8 cellular contexts compared by ENCODE assay signal in the genomic region with DNA sequence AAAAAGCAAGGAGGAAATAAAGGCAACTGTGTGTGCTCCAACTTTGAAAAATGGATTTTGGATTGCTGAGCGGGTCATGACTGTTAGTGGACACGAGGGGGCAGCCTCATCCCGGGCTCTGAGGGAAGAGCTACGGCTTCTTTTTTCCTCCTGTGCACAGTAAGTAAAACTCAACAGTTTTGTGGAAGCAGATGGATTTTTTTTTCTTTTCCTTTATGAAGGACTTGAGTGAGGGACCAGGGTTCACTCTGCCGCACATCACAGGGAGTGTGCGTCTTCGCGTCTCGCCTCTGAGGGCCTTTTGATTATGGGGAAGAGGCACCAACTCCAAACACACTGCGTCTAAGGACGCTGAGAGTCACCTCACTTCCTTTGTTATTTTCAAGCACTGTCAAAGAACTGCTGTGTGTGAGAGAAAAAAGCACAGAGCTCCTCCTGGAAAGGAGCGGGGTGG.
A peak's percentile ranks its signal among the peaks of the same experiment; 100 is the strongest.
DNase-seq lines count a peak whose midpoint lies in the region; ATAC-seq, FAIRE-seq and TF ChIP-seq lines count a peak whose summit lies in the region.

No MANE protein-coding gene starts in this region.

- peak; percentile 91 for ATAC-seq in HG02885 (IDR thresholded peaks at IDR 0.05; ENCODE audit: poor library complexity, unreplicated experiment)

- DNase-seq in AG04450 (ENCODE audit: low read depth, low spot score) (peak; percentile 2), NCI-H69 (lab: John Stamatoyannopoulos, UW) (peak; percentile 31), fibroblast of villous mesenchyme (ENCODE audit: low read depth) (peak; percentile 43), urothelium cell line (ENCODE audit: low spot score) (peak; percentile 67)
- peak; percentile 49 for DNase-seq in activated T-cell treated with anti-CD3 and anti-CD28 coated beads, Interleukin-2, amount 50 U/mL, for 24 hours

- H3K9me3 Mint-ChIP-seq in activated T-cell treated with anti-CD3 and anti-CD28 coated beads, Interleukin-2, amount 50 U/mL, for 24 hours: no peaks in the 10 kb centered on the region
- H3K9me3 Mint-ChIP-seq in nephron: no peaks in the 10 kb centered on the region

- no peaks in the 10 kb centered on the region for H3K9me3 ChIP-seq in AG04450 (ENCODE audit: control insufficient read depth, insufficient read depth, low read length)

- no peaks in the 10 kb centered on the region for H3K27me3 ChIP-seq in AG04450 (ENCODE audit: control insufficient read depth, insufficient read depth, low read length)

- H3K27ac ChIP-seq in AG04450 (ENCODE audit: low read depth, low read length): no peak overlapping the region

- H3K27me3 Mint-ChIP-seq in activated T-cell treated with anti-CD3 and anti-CD28 coated beads, Interleukin-2, amount 50 U/mL, for 24 hours: peaks cover 12% of the 10 kb centered on the region
- H3K27me3 Mint-ChIP-seq in nephron (ENCODE audit: low read depth): peaks cover 5% of the 10 kb centered on the region

- POLR2A ChIA-PET in AG04450 (lab: Yijun Ruan, JAX): no interaction called here

- no peak overlapping the region for H3K27ac Mint-ChIP-seq in activated T-cell treated with anti-CD3 and anti-CD28 coated beads, Interleukin-2, amount 50 U/mL, for 24 hours
- H3K27ac Mint-ChIP-seq in nephron: peak overlapping the region; percentile 11 to 48 (median 38)

- peak; percentile 91 for TF ChIP-seq CTCF in AG04450 (IDR thresholded peaks at IDR 0.05; ENCODE audit: low read depth, low read length)
- peak; percentile 89 for TF ChIP-seq CTCF in GM12873 (IDR thresholded peaks at IDR 0.05; ENCODE audit: insufficient read depth, low read depth, low read length, missing control alignments)
- peak; percentile 92 for TF ChIP-seq CTCF in fibroblast of villous mesenchyme (IDR thresholded peaks at IDR 0.05; ENCODE audit: insufficient read depth, low read depth, low read length)
- peak; percentile 90 to 95 (median 94) for TF ChIP-seq CTCF in nephron (IDR thresholded peaks at IDR 0.05; ENCODE audit: unreplicated experiment in 3 of 3)

- H3K36me3 Mint-ChIP-seq in activated T-cell treated with anti-CD3 and anti-CD28 coated beads, Interleukin-2, amount 50 U/mL, for 24 hours (ENCODE audit: low read depth): no peaks in the 10 kb centered on the region
- no peaks in the 10 kb centered on the region for H3K36me3 Mint-ChIP-seq in nephron (ENCODE audit: low read depth)

- no peak overlapping the region; the same call in 1 of the 2 replicates for H3K4me3 ChIP-seq in AG04450 (ENCODE audit: low read depth, low read length)
- H3K4me3 ChIP-seq in fibroblast of villous mesenchyme (ENCODE audit: low read depth, low read length): no peak overlapping the region

- peaks cover 6% of the 10 kb centered on the region for H3K4me1 Mint-ChIP-seq in activated T-cell treated with anti-CD3 and anti-CD28 coated beads, Interleukin-2, amount 50 U/mL, for 24 hours (ENCODE audit: low read depth)
- no peaks in the 10 kb centered on the region for H3K4me1 Mint-ChIP-seq in nephron

- peak overlapping the region; percentile 59 for H3K4me3 Mint-ChIP-seq in activated T-cell treated with anti-CD3 and anti-CD28 coated beads, Interleukin-2, amount 50 U/mL, for 24 hours
- H3K4me3 Mint-ChIP-seq in nephron: peak overlapping the region; percentile 66 to 80 (median 73)

- FAIRE-seq in urothelium cell line (lab: Jason Lieb, UNC): no peak

- CTCF ChIA-PET in AG04450 (lab: Charles Lee): interaction anchor here (0.6 to 1.6 kb wide), 12 partner anchors 12 to 1688 kb away, joined by 3 to 11 read pairs (median 4); no protein-coding TSS in a partner anchor

Comparison
In these comparisons a context has a peak if more than half of its experiments do, and no peak if none do; other contexts are left out.
1. DNase-seq: peak in every context shown above with its lines; median percentile 67 in urothelium cell line; 49 in activated T-cell treated with anti-CD3 and anti-CD28 coated beads, Interleukin-2, amount 50 U/mL, for 24 hours; 43 in fibroblast of villous mesenchyme; 31 in NCI-H69; 2 in AG04450.